Comparison of ENCODE assay signal across 8 cellular contexts in genomic region chr14:49893309-49894213, GRCh38. TPM values are rescaled to one million over a fixed set of nuclear protein-coding genes. Genes with fewer than 3 reads are reported as not detected.
DNase-seq lines count a peak whose midpoint lies in the region; ATAC-seq and TF ChIP-seq lines count a peak whose summit lies in the region.

No MANE protein-coding gene starts in this region.

- peak overlapping the region; percentile 100 for H3K27ac ChIP-seq in lower lobe of right lung

- H3K4me3 ChIP-seq in choroid plexus epithelial cell (ENCODE audit: low read depth, low read length), result peak overlapping the region; percentile 96
- peak overlapping the region; percentile 98 for H3K4me3 ChIP-seq in lower lobe of right lung

- peaks cover 52% of the 10 kb centered on the region for H3K4me1 ChIP-seq in lower lobe of right lung

- intact Hi-C loops in lower lobe of right lung (cut with DNase I), result no loop called here

- TF ChIP-seq CTCF in choroid plexus epithelial cell (conservative IDR thresholded peaks at IDR 0.05; ENCODE audit: low read depth, low read length) (no peak), lower lobe of right lung (IDR thresholded peaks at IDR 0.05) (no peak)

- peak; percentile 43 for ATAC-seq in GM21528 (IDR thresholded peaks at IDR 0.05; ENCODE audit: low FRiP score, unreplicated experiment)
- peak; percentile 83 to 87 for ATAC-seq in lower lobe of right lung

- no peak for TF ChIP-seq RAD21 in Ishikawa (IDR thresholded peaks at IDR 0.05; ENCODE audit: low read depth)

- no peak for TF ChIP-seq EP300 in Ishikawa (IDR thresholded peaks at IDR 0.05; ENCODE audit: borderline replicate concordance)

- no peaks in the 10 kb centered on the region for H3K27me3 ChIP-seq in lower lobe of right lung (ENCODE audit: low read depth)

- H3K36me3 ChIP-seq in lower lobe of right lung, result peaks cover 29% of the 10 kb centered on the region

- no peaks in the 10 kb centered on the region for H3K9me3 ChIP-seq in lower lobe of right lung

- DNase-seq in EH (ENCODE audit: low read depth) (peak; percentile 55), choroid plexus epithelial cell (ENCODE audit: low read depth) (peak; percentile 57), lower lobe of right lung (peak; percentile 86), NCI-H1436 treated with DMSO at 0.1 percent for 48 hours (lab: John Stamatoyannopoulos, UW) (no peak)
- peak; percentile 54 for DNase-seq in activated CD4-positive, alpha-beta T cell treated with anti-CD3 and anti-CD28 coated beads for 1 hour
- peak; percentile 61 for DNase-seq in stimulated activated CD8-positive, alpha-beta memory T cell treated with anti-CD3 and anti-CD28 coated beads, Interleukin-12 subunit alpha, Interleukin-12 subunit beta, amount 100 ng/mL, for 4 hours (ENCODE audit: low read depth)

TF ChIP-seq in Ishikawa, 13 proteins besides CTCF, POLR2A, EP300 and RAD21:
- TF ChIP-seq EGR1 (IDR thresholded peaks at IDR 0.05), result peak; percentile 32
- no peak for TF ChIP-seq USF1 (IDR thresholded peaks at IDR 0.05)
- TF ChIP-seq FOXM1 (IDR thresholded peaks at IDR 0.05; ENCODE audit: borderline replicate concordance, low read depth), result no peak
- no peak for TF ChIP-seq TAF1 (IDR thresholded peaks at IDR 0.05; ENCODE audit: low read depth)
TF ChIP-seq in Ishikawa: peak in this region for 1.

RNA-seq across cellular contexts. Expression of gene ARF6, which starts 0.7 kb away (rescaled TPM):
- total RNA-seq in lower lobe of right lung, result 65.3 TPM

RNA-seq across cellular contexts. Expression of gene NEMF, which starts 41.0 kb away (rescaled TPM):
- total RNA-seq in lower lobe of right lung, result 66.1 TPM
